20 cellular contexts compared by ENCODE assay signal in the genomic region with DNA sequence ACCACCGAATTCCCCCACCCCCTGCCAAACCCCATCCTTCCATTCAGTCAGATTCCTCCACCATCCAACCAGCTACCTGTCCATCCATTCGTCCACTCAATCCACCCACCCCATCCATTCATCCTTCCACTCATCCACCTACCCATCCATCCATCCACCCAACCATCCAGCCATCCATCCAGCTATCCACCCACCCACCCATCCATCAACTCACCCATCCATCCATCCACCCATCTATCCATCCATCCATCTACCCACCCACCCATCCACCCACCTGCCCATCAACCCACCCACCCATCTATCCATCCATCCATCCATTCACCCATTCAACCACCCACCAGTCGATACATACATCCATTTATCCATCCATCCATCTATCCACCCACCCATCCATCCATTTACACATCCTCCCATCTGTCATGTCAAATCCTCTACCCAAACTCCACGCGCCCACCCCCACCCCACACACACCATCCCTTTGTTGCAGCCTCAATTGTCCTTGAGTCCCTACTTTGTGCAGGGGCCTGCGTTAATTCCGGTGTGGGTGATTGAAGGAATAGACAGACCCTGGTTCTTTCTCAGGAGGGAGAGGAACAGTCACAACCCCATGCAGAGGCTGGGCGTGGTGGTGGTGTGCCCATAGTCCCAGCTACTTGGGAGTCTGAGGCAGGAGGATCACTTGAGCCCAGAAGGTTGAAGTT. TPM values are rescaled to one million over a fixed set of nuclear protein-coding genes. Genes with fewer than 3 reads are reported as not detected.
DNase-seq lines count a peak whose midpoint lies in the region; TF ChIP-seq lines count a peak whose summit lies in the region.
"Had no signal": no experiment of that assay in that cellular context is flagged by ENCODE, and none has a peak within 500 bp of the region (broad histone marks: within the 10 kb centered on the region; RNA-seq: fewer than 3 reads in every experiment).

No MANE protein-coding gene starts in this region.

- H3K27ac ChIP-seq in SK-N-SH (ENCODE audit: low read depth in 2 of 2, low read length in 1 of 2) = no peak overlapping the region
- H3K27ac ChIP-seq in colonic mucosa = peak overlapping the region; percentile 61
- H3K27ac ChIP-seq in coronary artery = no peak overlapping the region
- H3K27ac ChIP-seq: esophagus muscularis mucosa had no signal

- intact Hi-C loops in colonic mucosa (cut with DNase I) = loop anchor here (5.0 kb wide), 1 partner anchor 131 kb away; no protein-coding TSS in a partner anchor

- no peak overlapping the region for H3K4me2 ChIP-seq in SK-N-SH

- H3F3A ChIP-seq in SK-N-SH (replicated peaks; ENCODE audit: insufficient read depth) = peaks cover 34% of the 10 kb centered on the region

- peaks cover 42% of the 10 kb centered on the region for H4K20me1 ChIP-seq in SK-N-SH (ENCODE audit: insufficient read depth)

- H3K36me3 ChIP-seq in SK-N-SH (replicated peaks in 1 of 2; ENCODE audit: control insufficient read depth in 1 of 2, insufficient read depth in 2 of 2, low read length in 1 of 2) = peaks cover 32 to 36% of the 10 kb centered on the region in 2 experiments
- peaks cover 22% of the 10 kb centered on the region for H3K36me3 ChIP-seq in colonic mucosa

- H3K9me3 ChIP-seq in SK-N-SH (no peaks in the 10 kb centered on the region), colonic mucosa (no peaks in the 10 kb centered on the region)
- H3K9me3 ChIP-seq: BE2C, esophagus muscularis mucosa had no signal

- H3K9ac ChIP-seq in SK-N-SH = no peak overlapping the region
- H3K9ac ChIP-seq in colonic mucosa (ENCODE audit: low read depth in 2 of 2, low read length in 2 of 2) = peak overlapping the region in 1 of 2 donors; percentile 55

- peak; percentile 41 for DNase-seq in stimulated activated CD4-positive, alpha-beta T cell treated with anti-CD3 and anti-CD28 coated beads, Interleukin-15, amount 100 ng/mL, for 24 hours
- DNase-seq in stimulated activated CD4-positive, alpha-beta T cell treated with anti-CD3 and anti-CD28 coated beads, Interleukin-4, amount 100 ng/mL, for 24 hours = no peak
- DNase-seq in SK-N-SH (peak; percentile 30), colonic mucosa (no peak), AML-193 (lab: John Stamatoyannopoulos, UW) (no peak), coronary artery (ENCODE audit: low spot score) (no peak)
- DNase-seq in activated effector memory CD4-positive, alpha-beta T cell treated with anti-CD3 and anti-CD28 coated beads, Interleukin-2, amount 50 U/mL, for 16 hours = no peak
- DNase-seq: activated effector memory CD4-positive, alpha-beta T cell treated with Interleukin-2 at 50 U/mL for 16 hours; anterior cingulate cortex; BE2C; COR-L47; effector CD8-positive, alpha-beta T cell; midbrain; NCI-H1436; NCI-H524 treated with DMSO at 0.1 percent for 48 hours; nucleus accumbens; Right ventricle myocardium superior; T-cell had no signal

- no peak for TF ChIP-seq CTCF in SK-N-SH (IDR thresholded peaks at IDR 0.05)
- TF ChIP-seq CTCF in colonic mucosa (IDR thresholded peaks at IDR 0.05) = no peak
- no peak for TF ChIP-seq CTCF in coronary artery (IDR thresholded peaks at IDR 0.05)

- H3K9me2 ChIP-seq in SK-N-SH = no peaks in the 10 kb centered on the region

- no peak for TF ChIP-seq EP300 in SK-N-SH (IDR thresholded peaks at IDR 0.05; ENCODE audit: borderline replicate concordance in 1 of 2, low read depth in 1 of 2, low read length in 1 of 2)

- H3K4me3 ChIP-seq in SK-N-SH (ENCODE audit: low read depth in 2 of 2, low read length in 1 of 2) (no peak overlapping the region), colonic mucosa (no peak overlapping the region), coronary artery (no peak overlapping the region)
- H3K4me3 ChIP-seq: esophagus muscularis mucosa had no signal

- H2AFZ ChIP-seq in SK-N-SH (ENCODE audit: low read depth) = no peak overlapping the region

- 89% methylated on average over 7 of the region's 8 CpGs for WGBS in SK-N-SH (ENCODE audit: low lambda C conversion rate)

- H3K4me1 ChIP-seq in SK-N-SH (ENCODE audit: control insufficient read depth in 1 of 2, insufficient read depth in 2 of 2, low read depth in 1 of 2, low read length in 1 of 2) (peaks cover 0 to 8% of the 10 kb centered on the region in 2 experiments; a peak in 1 of 4 replicates), colonic mucosa (peaks cover 9% of the 10 kb centered on the region)
- H3K4me1 ChIP-seq: BE2C had no signal

- no peak for TF ChIP-seq RAD21 in SK-N-SH (IDR thresholded peaks at IDR 0.05; ENCODE audit: low read length)

- peaks cover 13% of the 10 kb centered on the region for H3K79me2 ChIP-seq in SK-N-SH (ENCODE audit: insufficient read depth)

- H3K27me3 ChIP-seq in SK-N-SH (ENCODE audit: insufficient read depth) (no peaks in the 10 kb centered on the region; the same call in 1 of the 2 replicates), colonic mucosa (peaks cover 10% of the 10 kb centered on the region)

- POLR2A ChIA-PET in SK-N-SH (lab: Yijun Ruan, JAX) = interaction anchor here (2.8 kb wide), 1 partner anchor 66 kb away, joined by 12 read pairs; the partner anchor contains the start of gene CCDC124

- CTCF ChIA-PET in SK-N-SH (lab: Yijun Ruan, JAX) = interaction anchor here (13.8 kb wide), 1 partner anchor 68 kb away, joined by 139 read pairs; the partner anchor contains the start of gene CCDC124

TF ChIP-seq in SK-N-SH, 30 proteins besides CTCF, POLR2A, EP300 and RAD21:
- TF ChIP-seq TCF12 (IDR thresholded peaks at IDR 0.05) (no peak), FOSL2 (IDR thresholded peaks at IDR 0.05; ENCODE audit: borderline replicate concordance, low read depth) (no peak), GABPA (IDR thresholded peaks at IDR 0.05; ENCODE audit: low read depth) (no peak), MAX (IDR thresholded peaks at IDR 0.05; ENCODE audit: low read depth) (no peak), POLR2AphosphoS5 (IDR thresholded peaks at IDR 0.05; ENCODE audit: low read depth, low read length) (no peak; the same call in 1 of the 2 replicates), FOXM1 (IDR thresholded peaks at IDR 0.05; ENCODE audit: low read depth) (no peak), RXRA (IDR thresholded peaks at IDR 0.05; ENCODE audit: borderline replicate concordance, low read depth) (no peak), SIN3A (IDR thresholded peaks at IDR 0.05; ENCODE audit: borderline replicate concordance, low read depth, low read length) (no peak), ELF1 (IDR thresholded peaks at IDR 0.05) (no peak), SMC3 (IDR thresholded peaks at IDR 0.05; ENCODE audit: low read depth, low read length) (no peak), YY1 (IDR thresholded peaks at IDR 0.05; ENCODE audit: low read depth) (no peak), MXI1 (IDR thresholded peaks at IDR 0.05; ENCODE audit: low read depth, low read length) (no peak), MEF2A (IDR thresholded peaks at IDR 0.05; ENCODE audit: borderline replicate concordance, low read depth) (no peak), RFX5 (IDR thresholded peaks at IDR 0.05; ENCODE audit: low read length) (no peak), NRF1 (IDR thresholded peaks at IDR 0.05; ENCODE audit: low read depth, low read length) (no peak), ZBTB33 (IDR thresholded peaks at IDR 0.05; ENCODE audit: borderline replicate concordance, low read depth) (no peak)
- TF ChIP-seq, protein P1, sequence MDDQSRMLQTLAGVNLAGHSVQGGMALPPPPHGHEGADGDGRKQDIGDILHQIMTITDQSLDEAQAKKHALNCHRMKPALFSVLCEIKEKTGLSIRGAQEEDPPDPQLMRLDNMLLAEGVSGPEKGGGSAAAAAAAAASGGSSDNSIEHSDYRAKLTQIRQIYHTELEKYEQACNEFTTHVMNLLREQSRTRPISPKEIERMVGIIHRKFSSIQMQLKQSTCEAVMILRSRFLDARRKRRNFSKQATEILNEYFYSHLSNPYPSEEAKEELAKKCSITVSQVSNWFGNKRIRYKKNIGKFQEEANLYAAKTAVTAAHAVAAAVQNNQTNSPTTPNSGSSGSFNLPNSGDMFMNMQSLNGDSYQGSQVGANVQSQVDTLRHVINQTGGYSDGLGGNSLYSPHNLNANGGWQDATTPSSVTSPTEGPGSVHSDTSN (IDR thresholded peaks at IDR 0.05) = no peak

RNA-seq across cellular contexts. Expression of gene SLC5A5, which starts 5.3 kb away (rescaled TPM):
- polyA plus RNA-seq in SK-N-SH (2012; rRNA removed) = 0.02 TPM in 2 replicates
- 0.01 TPM in 1 of 2 replicates, not detected in the other for polyA plus RNA-seq in SK-N-SH (2012; cell fraction: cytosol; rRNA removed)
- 0.01 and 0.02 TPM in 2 replicates for polyA plus RNA-seq in SK-N-SH (2012; cell fraction: nucleus; rRNA removed)
- total RNA-seq in colonic mucosa = not detected
- total RNA-seq: M059J, Right ventricle myocardium superior had no signal

RNA-seq across cellular contexts. Expression of gene RPL18A, which starts 6.8 kb away (rescaled TPM):
- 2,138 and 2,695 TPM in 2 replicates for polyA plus RNA-seq in SK-N-SH (2012; rRNA removed)
- 1,924 and 2,091 TPM in 2 replicates for polyA plus RNA-seq in SK-N-SH (2012; cell fraction: cytosol; rRNA removed)
- 669 and 951 TPM in 2 replicates for polyA plus RNA-seq in SK-N-SH (2012; cell fraction: nucleus; rRNA removed)
- total RNA-seq in colonic mucosa = 1,000 to 10,000 TPM; 1,592 to 1,923 TPM

RNA-seq across cellular contexts. Expression of gene JAK3, which starts 18.7 kb away (rescaled TPM):
- polyA plus RNA-seq in SK-N-SH (2012; rRNA removed) = 1.3 and 2.0 TPM in 2 replicates
- polyA plus RNA-seq in SK-N-SH (2012; cell fraction: cytosol; rRNA removed) = 0.67 and 0.71 TPM in 2 replicates
- 6.4 and 7.2 TPM in 2 replicates for polyA plus RNA-seq in SK-N-SH (2012; cell fraction: nucleus; rRNA removed)
- 1 to 10 TPM; 3.1 to 4.0 TPM for total RNA-seq in colonic mucosa

RNA-seq across cellular contexts. Expression of gene INSL3, which starts 45.1 kb away (rescaled TPM):
- 0.21 and 0.65 TPM in 2 replicates for polyA plus RNA-seq in SK-N-SH (2012; rRNA removed)
- 0.17 and 0.37 TPM in 2 replicates for polyA plus RNA-seq in SK-N-SH (2012; cell fraction: cytosol; rRNA removed)
- polyA plus RNA-seq in SK-N-SH (2012; cell fraction: nucleus; rRNA removed) = 0.49 and 0.58 TPM in 2 replicates
- total RNA-seq in colonic mucosa = not detected
- total RNA-seq: esophagus muscularis mucosa, M059J, Right ventricle myocardium superior had no signal

Comparison
In these comparisons a context has a peak if more than half of its experiments do, and no peak if none do; other contexts are left out.
1. DNase-seq: peak in stimulated activated CD4-positive, alpha-beta T cell treated with anti-CD3 and anti-CD28 coated beads, Interleukin-15, amount 100 ng/mL, for 24 hours (single experiment) and SK-N-SH (single experiment); none in stimulated activated CD4-positive, alpha-beta T cell treated with anti-CD3 and anti-CD28 coated beads, Interleukin-4, amount 100 ng/mL, for 24 hours (single experiment), colonic mucosa (single experiment), AML-193 (0 of 2), activated effector memory CD4-positive, alpha-beta T cell treated with anti-CD3 and anti-CD28 coated beads, Interleukin-2, amount 50 U/mL, for 16 hours (single experiment) and coronary artery (single experiment).